ENCODE assay signal across 10 cellular contexts in the genomic region with DNA sequence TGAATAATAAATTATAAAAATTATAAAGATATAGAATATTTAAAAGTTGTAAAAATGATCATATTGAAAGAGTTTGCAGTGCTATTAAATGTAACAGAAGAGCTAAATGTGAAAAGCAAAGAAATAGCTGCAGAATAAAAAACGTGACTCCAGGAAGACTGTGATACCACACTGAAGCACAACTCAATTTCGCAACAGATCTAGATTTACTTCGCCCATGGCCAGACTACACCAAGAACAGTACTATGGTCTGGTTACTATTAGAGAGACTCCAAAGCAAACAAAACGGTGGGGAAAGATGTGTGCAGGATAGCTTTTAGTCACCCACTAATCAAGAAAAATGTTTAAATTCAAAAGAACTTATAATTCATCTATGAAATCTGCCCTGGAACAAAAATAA. TPM values are rescaled to one million over a fixed set of nuclear protein-coding genes. Genes with fewer than 3 reads are reported as not detected.
DNase-seq lines count a peak whose midpoint lies in the region; ATAC-seq and TF ChIP-seq lines count a peak whose summit lies in the region.
"Had no signal": no experiment of that assay in that cellular context is flagged by ENCODE, and none has a peak within 500 bp of the region (broad histone marks: within the 10 kb centered on the region; RNA-seq: fewer than 3 reads in every experiment).

No MANE protein-coding gene starts in this region.

- no peaks in the 10 kb centered on the region for H3K9me3 Mint-ChIP-seq in T-cell
- no peaks in the 10 kb centered on the region for H3K9me3 Mint-ChIP-seq in activated CD4-positive, alpha-beta memory T cell treated with anti-CD3 and anti-CD28 coated beads, Interleukin-2, amount 10 ng/mL, durations not matched to agents 7 days and 5 days

- CTCF ChIA-PET in T-cell (lab: Charles Lee): no interaction called here
- CTCF ChIA-PET in activated CD4-positive, alpha-beta memory T cell treated with anti-CD3 and anti-CD28 coated beads, Interleukin-2, amount 10 ng/mL, durations not matched to agents 7 days and 5 days (lab: Charles Lee): interaction anchor here (0.7 kb wide), 1 partner anchor 202 kb away, joined by 3 read pairs; no protein-coding TSS in a partner anchor

- no peak overlapping the region for H3K27ac Mint-ChIP-seq in T-cell
- no peak overlapping the region for H3K27ac Mint-ChIP-seq in activated CD4-positive, alpha-beta memory T cell treated with anti-CD3 and anti-CD28 coated beads, Interleukin-2, amount 10 ng/mL, durations not matched to agents 7 days and 5 days

- H3K27me3 Mint-ChIP-seq in T-cell: no peaks in the 10 kb centered on the region
- peaks cover 6% of the 10 kb centered on the region for H3K27me3 Mint-ChIP-seq in activated CD4-positive, alpha-beta memory T cell treated with anti-CD3 and anti-CD28 coated beads, Interleukin-2, amount 10 ng/mL, durations not matched to agents 7 days and 5 days

- no peak overlapping the region for H3K9ac ChIP-seq in iPS-20b (ENCODE audit: low read depth, low read length)

- peak; percentile 59 to 62 for DNase-seq in AML-193 (lab: John Stamatoyannopoulos, UW)
- peak; percentile 44 to 54 for DNase-seq in HL-60 (ENCODE audit: low read depth in 1 of 2, low spot score in 1 of 2)
- no peak for DNase-seq in T-cell
- no peak for DNase-seq in activated CD4-positive, alpha-beta memory T cell treated with anti-CD3 and anti-CD28 coated beads, Interleukin-2, amount 10 ng/mL, durations not matched to agents 7 days and 5 days
- no peak for DNase-seq in head of caudate nucleus
- no peak for DNase-seq in NCI-H2081 (lab: John Stamatoyannopoulos, UW)
- DNase-seq: testis had no signal

- H3K4me3 ChIP-seq in HL-60 (replicated peaks; ENCODE audit: insufficient read depth, low read length): no peak overlapping the region
- peak overlapping the region; percentile 96; the same call in 1 of the 2 replicates for H3K4me3 ChIP-seq in iPS-20b (ENCODE audit: low read length)
- H3K4me3 ChIP-seq: testis had no signal

- H3K4me3 Mint-ChIP-seq in T-cell: peak overlapping the region; percentile 91 to 92 (median 92)
- no peak overlapping the region for H3K4me3 Mint-ChIP-seq in activated CD4-positive, alpha-beta memory T cell treated with anti-CD3 and anti-CD28 coated beads, Interleukin-2, amount 10 ng/mL, durations not matched to agents 7 days and 5 days

- POLR2A ChIA-PET in T-cell (lab: Charles Lee): interaction anchor here in 1 of 2 donors (0.6 to 0.7 kb wide), 2 partner anchors 78 to 1842 kb away, joined by 3 to 5 read pairs; no protein-coding TSS in a partner anchor
- POLR2A ChIA-PET in activated CD4-positive, alpha-beta memory T cell treated with anti-CD3 and anti-CD28 coated beads, Interleukin-2, amount 10 ng/mL, durations not matched to agents 7 days and 5 days (lab: Charles Lee): interaction anchor here (2.1 kb wide), 1 partner anchor 76 kb away, joined by 6 read pairs; no protein-coding TSS in a partner anchor

- H3K27me3 ChIP-seq in HL-60 (ENCODE audit: insufficient read depth, poor library complexity, severe bottlenecking): no peaks in the 10 kb centered on the region
- H3K27me3 ChIP-seq in iPS-20b (ENCODE audit: insufficient read depth, low read length): no peaks in the 10 kb centered on the region; the same call in 1 of the 2 replicates
- H3K27me3 ChIP-seq: testis had no signal

- no peaks in the 10 kb centered on the region for H3K36me3 Mint-ChIP-seq in T-cell
- H3K36me3 Mint-ChIP-seq in activated CD4-positive, alpha-beta memory T cell treated with anti-CD3 and anti-CD28 coated beads, Interleukin-2, amount 10 ng/mL, durations not matched to agents 7 days and 5 days (ENCODE audit: low read depth): no peaks in the 10 kb centered on the region

- peaks cover 59 to 66% (median 65%) of the 10 kb centered on the region in 3 donors for H3K4me1 Mint-ChIP-seq in T-cell
- peaks cover 33% of the 10 kb centered on the region for H3K4me1 Mint-ChIP-seq in activated CD4-positive, alpha-beta memory T cell treated with anti-CD3 and anti-CD28 coated beads, Interleukin-2, amount 10 ng/mL, durations not matched to agents 7 days and 5 days

- intact Hi-C loops in head of caudate nucleus (cut with DNase I): no loop called here

- ATAC-seq in T-cell (replicated peaks in 1 of 4) (no peak), HG02610 (IDR thresholded peaks at IDR 0.05; ENCODE audit: unreplicated experiment) (no peak)
- ATAC-seq: sciatic nerve had no signal

- H3K27ac ChIP-seq in HL-60 (replicated peaks) (peak overlapping the region; percentile 32), iPS-20b (ENCODE audit: low read length) (no peak overlapping the region)
- H3K27ac ChIP-seq: testis had no signal

- TF ChIP-seq CTCF in HL-60 (IDR thresholded peaks at IDR 0.05; ENCODE audit: insufficient read depth, low read length): no peak

- no peaks in the 10 kb centered on the region for H3K36me3 ChIP-seq in iPS-20b (ENCODE audit: insufficient read depth, low read depth, low read length)

- H3K9me3 ChIP-seq in iPS-20b (ENCODE audit: insufficient read depth, low read depth, low read length): no peaks in the 10 kb centered on the region
- H3K9me3 ChIP-seq: testis had no signal

- H3K4me1 ChIP-seq in iPS-20b (ENCODE audit: insufficient read depth, low read length): peaks cover 44% of the 10 kb centered on the region

RNA-seq across cellular contexts. Expression of a gene that starts 1.9 kb away (rescaled TPM):
- total RNA-seq in T-cell: 100 to 1,000 TPM in 1 of 5 donors, 10 to 100 TPM in 4; 68.4 to 105 (median 74.9) TPM
- total RNA-seq in activated CD4-positive, alpha-beta memory T cell treated with anti-CD3 and anti-CD28 coated beads, Interleukin-2, amount 10 ng/mL, durations not matched to agents 7 days and 5 days: 10 to 100 TPM; 28.0 to 30.3 TPM

Comparison
In these comparisons a context has a peak if more than half of its experiments do, and no peak if none do; other contexts are left out.
1. DNase-seq: peak in AML-193 (2 of 2) and HL-60 (2 of 2); none in T-cell (0 of 34), activated CD4-positive, alpha-beta memory T cell treated with anti-CD3 and anti-CD28 coated beads, Interleukin-2, amount 10 ng/mL, durations not matched to agents 7 days and 5 days (single experiment), head of caudate nucleus (0 of 42) and NCI-H2081 (0 of 2).